Comparison of ENCODE assay signal across 8 cellular contexts in genomic region chr21:34073749-34074282, GRCh38. TPM values are rescaled to one million over a fixed set of nuclear protein-coding genes. Genes with fewer than 3 reads are reported as not detected.
DNase-seq lines count a peak whose midpoint lies in the region; ATAC-seq and TF ChIP-seq lines count a peak whose summit lies in the region.

No MANE protein-coding gene starts in this region.

- peaks cover 38% of the 10 kb centered on the region for H3K4me1 Mint-ChIP-seq in T-helper 17 cell

- H3K36me3 Mint-ChIP-seq in T-helper 17 cell (ENCODE audit: low read depth) = no peaks in the 10 kb centered on the region

- peak overlapping the region; percentile 81 to 85 for H3K4me3 ChIP-seq in cardiac fibroblast (replicated peaks in 1 of 2; ENCODE audit: low read depth in 2 of 2, low read length in 2 of 2)

- DNase-seq in Ammon's horn (ENCODE audit: low spot score) (peak; percentile 36), T-helper 17 cell (peak; percentile 26 to 56 (median 41)), cardiac fibroblast (ENCODE audit: low read depth in 2 of 2) (peak in 1 of 2 donors; percentile 41), left colon (peak in 1 of 2 donors; percentile 61), NCI-H1694 treated with DMSO at 0.1 percent for 48 hours (lab: John Stamatoyannopoulos, UW) (no peak)
- peak; percentile 35 for DNase-seq in stimulated activated CD4-positive, alpha-beta T cell treated with anti-CD3 and anti-CD28 coated beads, Interleukin-4, amount 100 ng/mL, for 24 hours

- H3K4me3 Mint-ChIP-seq in T-helper 17 cell = peak overlapping the region; percentile 93

- no peaks in the 10 kb centered on the region for H3K27me3 Mint-ChIP-seq in T-helper 17 cell

- intact Hi-C loops in left colon (cut with DNase I, micrococcal nuclease) = no loop called here

- H3K9me3 ChIP-seq in T-helper 17 cell (ENCODE audit: control insufficient read depth, low read length, poor library complexity, severe bottlenecking) = no peaks in the 10 kb centered on the region

- TF ChIP-seq CTCF in cardiac fibroblast (IDR thresholded peaks at IDR 0.05; ENCODE audit: low read depth, low read length) = no peak

- peak; percentile 48 for ATAC-seq in GM19025 (IDR thresholded peaks at IDR 0.05; ENCODE audit: low read depth, unreplicated experiment)
- ATAC-seq in HG03108 (IDR thresholded peaks at IDR 0.05; ENCODE audit: unreplicated experiment) = peak; percentile 35
- peak; percentile 72 for ATAC-seq in T-helper 17 cell
- peak; percentile 49 for ATAC-seq in left colon

- H3K27ac Mint-ChIP-seq in T-helper 17 cell = peak overlapping the region; percentile 93

RNA-seq across cellular contexts. Expression of gene MRPS6, which starts 0.4 kb away (rescaled TPM):
- total RNA-seq in T-helper 17 cell (10 to 100 TPM; 21.0 to 26.5 TPM), left colon (10 to 100 TPM; 42.3 to 54.7 TPM)

RNA-seq across cellular contexts. Expression of gene SLC5A3, which starts 0.4 kb away (rescaled TPM):
- 1 to 10 TPM; 5.5 to 7.7 TPM for total RNA-seq in T-helper 17 cell
- total RNA-seq in left colon = 10 to 100 TPM; 14.6 to 19.2 TPM
